8 cellular contexts compared by ENCODE assay signal in the genomic region with DNA sequence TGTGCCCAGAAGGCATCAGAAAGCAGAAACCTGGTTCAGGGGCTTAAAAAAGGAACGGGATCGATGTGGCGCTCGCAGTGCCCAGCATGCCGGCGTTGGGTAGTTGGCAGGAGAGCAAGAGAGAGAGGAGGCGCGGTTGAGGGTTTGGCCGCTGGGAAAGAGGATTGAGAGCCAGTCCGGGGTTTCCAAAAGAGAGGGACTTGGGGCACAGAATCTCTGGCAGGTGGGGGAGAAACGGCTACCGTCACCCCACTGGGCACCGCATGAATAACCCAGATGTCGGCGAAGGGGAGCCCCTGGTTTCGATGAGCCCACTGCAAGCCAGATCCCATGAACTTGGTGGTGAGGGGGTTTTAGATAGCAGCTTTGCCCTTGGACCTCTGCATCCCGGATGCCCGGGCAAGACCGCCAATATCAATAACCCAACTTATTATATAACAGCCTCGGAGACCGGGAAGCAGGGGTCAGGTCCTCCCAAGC.
A peak's percentile ranks its signal among the peaks of the same experiment; 100 is the strongest.
DNase-seq lines count a peak whose midpoint lies in the region; ATAC-seq and TF ChIP-seq lines count a peak whose summit lies in the region.

No MANE protein-coding gene starts in this region.

- H3K9me3 ChIP-seq in HUES48 (ENCODE audit: control insufficient read depth, insufficient read depth, low read length) (no peaks in the 10 kb centered on the region), subcutaneous abdominal adipose tissue (ENCODE audit: control insufficient read depth in 5 of 5, low read length in 5 of 5) (no peaks in the 10 kb centered on the region)

- H3K36me3 ChIP-seq in HUES48 (ENCODE audit: control insufficient read depth, insufficient read depth, low read length) (no peaks in the 10 kb centered on the region), kidney epithelial cell (ENCODE audit: control insufficient read depth, insufficient read depth, low read length) (no peaks in the 10 kb centered on the region), subcutaneous abdominal adipose tissue (ENCODE audit: control insufficient read depth in 5 of 5, insufficient read depth in 5 of 5, low read length in 5 of 5) (no peaks in the 10 kb centered on the region)

- peaks cover 35% of the 10 kb centered on the region for H3K4me1 ChIP-seq in HUES48 (ENCODE audit: control insufficient read depth, insufficient read depth, low read length)
- H3K4me1 ChIP-seq in subcutaneous abdominal adipose tissue (ENCODE audit: control insufficient read depth in 5 of 5, insufficient read depth in 5 of 5, low read length in 5 of 5): peaks cover 0 to 42% (median 34%) of the 10 kb centered on the region in 5 donors

- in situ Hi-C loops in astrocyte of the cerebellum (cut with HindIII; ENCODE audit: low sequenced_read_pairs): loop anchor here (5.0 kb wide), 2 partner anchors 75 to 160 kb away; no protein-coding TSS in a partner anchor

- H3K9ac ChIP-seq in HUES48 (ENCODE audit: low read depth, low read length) (peak overlapping the region; percentile 56), subcutaneous abdominal adipose tissue (ENCODE audit: low read length in 5 of 5) (peak overlapping the region in 4 of 5 donors; percentile 60 to 81 (median 66))

- DNase-seq in C1 segment of cervical spinal cord (lab: John Stamatoyannopoulos, UW) (peak in 10 of 14 donors; percentile 40 to 87 (median 70)), astrocyte of the cerebellum (ENCODE audit: low read depth) (no peak), kidney epithelial cell (ENCODE audit: low read depth) (no peak), Kasumi-1 (lab: John Stamatoyannopoulos, UW) (no peak), NOMO-1 (lab: John Stamatoyannopoulos, UW; ENCODE audit: unreplicated experiment in 2 of 2) (no peak)

- H3K27me3 ChIP-seq in HUES48 (ENCODE audit: control insufficient read depth, insufficient read depth, low read length): peaks cover 23% of the 10 kb centered on the region
- H3K27me3 ChIP-seq in kidney epithelial cell (ENCODE audit: control insufficient read depth, insufficient read depth, low read length): peaks cover 22% of the 10 kb centered on the region
- H3K27me3 ChIP-seq in subcutaneous abdominal adipose tissue (ENCODE audit: control insufficient read depth in 5 of 5, insufficient read depth in 4 of 5, low read length in 5 of 5): peaks cover 0 to 4% (median 0%) of the 10 kb centered on the region in 5 donors

- H3K4me3 ChIP-seq in HUES48 (ENCODE audit: low read depth, low read length): peak overlapping the region; percentile 66
- H3K4me3 ChIP-seq in astrocyte of the cerebellum (ENCODE audit: low read depth, low read length): peak overlapping the region; percentile 47
- peak overlapping the region; percentile 9 for H3K4me3 ChIP-seq in kidney epithelial cell (ENCODE audit: low read depth, low read length)
- H3K4me3 ChIP-seq in subcutaneous abdominal adipose tissue (ENCODE audit: low read depth in 1 of 5, low read length in 5 of 5): peak overlapping the region; percentile 57 to 77 (median 69)

- TF ChIP-seq CTCF in astrocyte of the cerebellum (IDR thresholded peaks at IDR 0.05; ENCODE audit: low read depth, low read length, missing control alignments): no peak
- no peak for TF ChIP-seq CTCF in kidney epithelial cell (IDR thresholded peaks at IDR 0.05; ENCODE audit: insufficient read depth, low read length, poor library complexity, severe bottlenecking)

- peak overlapping the region; percentile 82 for H3K27ac ChIP-seq in HUES48 (ENCODE audit: low read depth, low read length)
- H3K27ac ChIP-seq in subcutaneous abdominal adipose tissue (ENCODE audit: low read depth, low read length): peak overlapping the region; percentile 92

- no peak for ATAC-seq in GM18858 (IDR thresholded peaks at IDR 0.05; ENCODE audit: unreplicated experiment)

Comparison
In these comparisons a context has a peak if more than half of its experiments do, and no peak if none do; other contexts are left out.
1. DNase-seq: peak in C1 segment of cervical spinal cord (10 of 14); none in astrocyte of the cerebellum (single experiment), kidney epithelial cell (single experiment), Kasumi-1 (0 of 2) and NOMO-1 (0 of 2).
2. H3K4me3 ChIP-seq: peak in every context shown above with its lines; median percentile 69 in subcutaneous abdominal adipose tissue; 66 in HUES48; 47 in astrocyte of the cerebellum; 9 in kidney epithelial cell.